In genomic region chr20:37437676-37438075, GRCh38 we compare ENCODE assay signal across 21 cellular contexts.
DNase-seq lines count a peak whose midpoint lies in the region; ATAC-seq and TF ChIP-seq lines count a peak whose summit lies in the region.
"Had no signal": no experiment of that assay in that cellular context is flagged by ENCODE, and none has a peak within 500 bp of the region (broad histone marks: within the 10 kb centered on the region; RNA-seq: fewer than 3 reads in every experiment).

No MANE protein-coding gene starts in this region.

- H3K9me3 Mint-ChIP-seq in GM23338 (no peaks in the 10 kb centered on the region), WTC11 (no peaks in the 10 kb centered on the region), glutamatergic neuron (ENCODE audit: unreplicated experiment) (peaks cover 8% of the 10 kb centered on the region)
- H3K9me3 Mint-ChIP-seq: CD8-positive, alpha-beta T cell had no signal

- H3F3A ChIP-seq in GM23338 (replicated peaks; ENCODE audit: low read depth) = no peaks in the 10 kb centered on the region

- H3K27ac ChIP-seq in GM23338 (ENCODE audit: low read depth) = no peak overlapping the region
- H3K27ac ChIP-seq in upper lobe of right lung = no peak overlapping the region
- H3K27ac ChIP-seq: A549, C4-2B, GM23248 had no signal

- POLR2A ChIA-PET in WTC11 (lab: Charles Lee) = no interaction called here

- no peaks in the 10 kb centered on the region for H3K9me3 ChIP-seq in upper lobe of right lung
- H3K9me3 ChIP-seq: A549, Caco-2 had no signal

- CTCF ChIA-PET in WTC11 (lab: Charles Lee) = interaction anchor here (0.7 to 2.4 kb wide), 2 partner anchors 25 to 41 kb away, joined by 3 to 8 read pairs; no protein-coding TSS in a partner anchor

- TF ChIP-seq CTCF in GM23338 (conservative IDR thresholded peaks at IDR 0.05; ENCODE audit: low read depth in 2 of 2) = no peak
- no peak for TF ChIP-seq CTCF in WTC11 (IDR thresholded peaks at IDR 0.05)
- TF ChIP-seq CTCF in glutamatergic neuron (IDR thresholded peaks at IDR 0.05; ENCODE audit: partially characterized antibody, unreplicated experiment) = no peak
- TF ChIP-seq CTCF in upper lobe of right lung (IDR thresholded peaks at IDR 0.05) = no peak

- DNase-seq in GM23338 (ENCODE audit: low spot score) = no peak
- no peak for DNase-seq in WTC11 (ENCODE audit: low spot score)
- no peak for DNase-seq in glutamatergic neuron
- DNase-seq in upper lobe of right lung = peak; percentile 34
- no peak for DNase-seq in NCI-H146 (lab: John Stamatoyannopoulos, UW)
- DNase-seq in NCI-H748 treated with DMSO at 0.1 percent for 48 hours (lab: John Stamatoyannopoulos, UW) = no peak
- DNase-seq: AML-193; Caco-2; CD8-positive, alpha-beta T cell; GM23248; HCEC 1CT; NCI-H1048; NCI-H187; NCI-H2107; NCI-H524; SHP77 treated with DMSO at 0.1 percent for 48 hours had no signal

- no peak overlapping the region for H3K4me3 ChIP-seq in GM23338
- H3K4me3 ChIP-seq in upper lobe of right lung = no peak overlapping the region
- H3K4me3 ChIP-seq: A549, GM23248 had no signal

- no peaks in the 10 kb centered on the region for H3K9me2 ChIP-seq in GM23338 (ENCODE audit: insufficient read depth)

- H3K4me1 Mint-ChIP-seq in GM23338 (peaks cover 24% of the 10 kb centered on the region), WTC11 (peaks cover 24% of the 10 kb centered on the region), glutamatergic neuron (ENCODE audit: low read depth, unreplicated experiment) (peaks cover 13% of the 10 kb centered on the region)

- no peak overlapping the region for H3K4me2 ChIP-seq in GM23338
- H3K4me2 ChIP-seq: A549 had no signal

- H3K36me3 ChIP-seq in GM23338 (ENCODE audit: insufficient read depth) (no peaks in the 10 kb centered on the region), upper lobe of right lung (no peaks in the 10 kb centered on the region)

- peaks cover 10% of the 10 kb centered on the region for H3K4me1 ChIP-seq in GM23338 (ENCODE audit: insufficient read depth)
- no peaks in the 10 kb centered on the region for H3K4me1 ChIP-seq in upper lobe of right lung
- H3K4me1 ChIP-seq: A549, Caco-2 had no signal

- H3K36me3 Mint-ChIP-seq in GM23338 (ENCODE audit: low read depth) (no peaks in the 10 kb centered on the region), WTC11 (no peaks in the 10 kb centered on the region), glutamatergic neuron (ENCODE audit: unreplicated experiment) (no peaks in the 10 kb centered on the region)
- H3K36me3 Mint-ChIP-seq: CD8-positive, alpha-beta T cell; IgD-negative memory B cell had no signal

- H3K4me3 Mint-ChIP-seq in GM23338 (no peak overlapping the region), WTC11 (no peak overlapping the region), glutamatergic neuron (ENCODE audit: unreplicated experiment) (peak overlapping the region; percentile 67)
- H3K4me3 Mint-ChIP-seq: CD8-positive, alpha-beta T cell; IgD-negative memory B cell had no signal

- ATAC-seq in GM23338 (no peak), WTC11 (no peak), upper lobe of right lung (no peak), HG03159 (IDR thresholded peaks at IDR 0.05; ENCODE audit: unreplicated experiment) (no peak)
- ATAC-seq: A549; CD8-positive, alpha-beta T cell; Panc1 had no signal

- no peaks in the 10 kb centered on the region for H3K27me3 ChIP-seq in GM23338 (ENCODE audit: insufficient read depth)
- H3K27me3 ChIP-seq in upper lobe of right lung = no peaks in the 10 kb centered on the region

- H4K20me1 ChIP-seq in GM23338 (replicated peaks; ENCODE audit: insufficient read depth) = no peaks in the 10 kb centered on the region

- peak overlapping the region; percentile 95 for H2AFZ ChIP-seq in GM23338
- H2AFZ ChIP-seq: GM23248 had no signal

- H3K27ac Mint-ChIP-seq in GM23338 (no peak overlapping the region), WTC11 (peak overlapping the region; percentile 45; the same call in 1 of the 2 replicates), glutamatergic neuron (ENCODE audit: unreplicated experiment) (peak overlapping the region; percentile 80)
- H3K27ac Mint-ChIP-seq: CD8-positive, alpha-beta T cell; IgD-negative memory B cell had no signal

- H3K79me2 ChIP-seq in GM23338 (replicated peaks; ENCODE audit: insufficient read depth) = no peaks in the 10 kb centered on the region

- intact Hi-C loops in upper lobe of right lung (cut with DNase I) = no loop called here

- H3K27me3 Mint-ChIP-seq in GM23338 (ENCODE audit: insufficient read depth, low read depth, poor library complexity) (peaks cover 2% of the 10 kb centered on the region), WTC11 (ENCODE audit: low read depth) (no peaks in the 10 kb centered on the region), glutamatergic neuron (ENCODE audit: unreplicated experiment) (peaks cover 13% of the 10 kb centered on the region)

TF ChIP-seq in GM23338, 12 proteins besides CTCF, POLR2A, EP300 and RAD21 (continues in another document):
- TF ChIP-seq ZNF331 (CRISPR knock-in tag; IDR thresholded peaks at IDR 0.05; ENCODE audit: low read depth) = no peak
- no peak for TF ChIP-seq POLR2AphosphoS5 (IDR thresholded peaks at IDR 0.05; ENCODE audit: low read depth)

TF ChIP-seq in WTC11, 78 proteins besides CTCF, POLR2A, EP300 and RAD21:
- TF ChIP-seq ZNF263 (CRISPR knock-in tag; IDR thresholded peaks at IDR 0.05; ENCODE audit: low read depth) = peak; percentile 88
- no peak for TF ChIP-seq ETV6 (CRISPR knock-in tag; IDR thresholded peaks at IDR 0.05)
- no peak for TF ChIP-seq GTF2I (CRISPR knock-in tag; conservative IDR thresholded peaks at IDR 0.05)
- TF ChIP-seq SOX15 (CRISPR knock-in tag; IDR thresholded peaks at IDR 0.05) = no peak
- TF ChIP-seq ZNF138 (CRISPR knock-in tag; conservative IDR thresholded peaks at IDR 0.05) = no peak
- TF ChIP-seq PREB (CRISPR knock-in tag; IDR thresholded peaks at IDR 0.05; ENCODE audit: borderline replicate concordance) = no peak
- TF ChIP-seq GRHL2 (CRISPR knock-in tag; IDR thresholded peaks at IDR 0.05; ENCODE audit: insufficient replicate concordance, severe bottlenecking) = no peak
